ENCODE assay signal across 8 cellular contexts in the genomic region with DNA sequence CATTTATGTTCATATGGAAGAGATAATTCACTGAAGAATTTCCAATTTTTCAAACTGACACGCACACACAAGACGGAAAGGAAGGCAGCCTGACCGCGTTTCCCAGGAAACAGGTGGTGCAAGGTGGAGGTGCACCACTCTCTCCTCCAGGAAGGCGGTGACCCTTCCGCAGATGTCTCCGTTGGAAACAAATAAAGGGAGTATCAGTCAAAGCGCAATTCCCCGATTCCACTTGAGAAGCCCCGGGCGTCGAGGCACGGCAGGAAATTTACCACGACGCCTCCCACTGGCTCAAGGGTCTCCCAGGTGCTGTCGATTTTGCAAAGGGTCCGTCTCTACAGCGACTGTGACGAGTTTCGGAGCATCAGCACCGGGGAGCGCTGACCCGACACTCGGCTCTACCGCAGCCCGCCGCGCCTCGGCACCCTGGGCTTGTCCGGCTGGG. TPM values are rescaled to one million over a fixed set of nuclear protein-coding genes. Genes with fewer than 3 reads are reported as not detected.
DNase-seq lines count a peak whose midpoint lies in the region; ATAC-seq, FAIRE-seq and TF ChIP-seq lines count a peak whose summit lies in the region.

No MANE protein-coding gene starts in this region.

- H3K27ac ChIP-seq in adrenal gland (peak overlapping the region in 2 of 5 donors; percentile 91 to 92), layer of hippocampus (ENCODE audit: low read depth, low read length) (peak overlapping the region; percentile 64), tibial artery (peak overlapping the region; percentile 76 to 79)

- 1 to 2% (median 1%) methylated on average over 9 to 30 of the region's 30 CpGs for WGBS in adrenal gland, 4 donors

- H3K36me3 ChIP-seq in adrenal gland (replicated peaks in 1 of 2), result no peaks in the 10 kb centered on the region
- no peaks in the 10 kb centered on the region for H3K36me3 ChIP-seq in tibial artery

- H3K4me3 ChIP-seq in adrenal gland, result peak overlapping the region in 3 of 4 donors; percentile 63 to 73 (median 64)
- peak overlapping the region; percentile 67 to 76 for H3K4me3 ChIP-seq in tibial artery

- peak overlapping the region in 2 of 7 donors; percentile 30 to 74 for H3K27ac Mint-ChIP-seq in CD14-positive monocyte
- H3K27ac Mint-ChIP-seq in HFFc6, result no peak overlapping the region

- H3K36me3 Mint-ChIP-seq in CD14-positive monocyte, result peaks cover 6 to 13% of the 10 kb centered on the region in 2 donors
- peaks cover 22% of the 10 kb centered on the region for H3K36me3 Mint-ChIP-seq in HFFc6 (ENCODE audit: low read depth)

- DNase-seq in CD14-positive monocyte (ENCODE audit: low spot score) (no peak), HFFc6 (no peak), adrenal gland (peak in 1 of 7 donors; percentile 54), tibial artery (no peak), H54 (ENCODE audit: insufficient read length, low spot score) (no peak), HCEC 1CT (no peak)

- TF ChIP-seq POLR2A in adrenal gland (IDR thresholded peaks at IDR 0.05), result no peak
- TF ChIP-seq POLR2A in H54 (IDR thresholded peaks at IDR 0.05; ENCODE audit: low read depth, low read length), result no peak

- H3K27me3 Mint-ChIP-seq in CD14-positive monocyte (ENCODE audit: low read depth in 3 of 3) (peaks cover 20 to 30% (median 24%) of the 10 kb centered on the region in 3 donors), HFFc6 (ENCODE audit: insufficient read depth) (peaks cover 21% of the 10 kb centered on the region)

- H3K4me1 Mint-ChIP-seq in CD14-positive monocyte (peaks cover 22% of the 10 kb centered on the region), HFFc6 (ENCODE audit: low read depth) (peaks cover 27% of the 10 kb centered on the region)

- no peak for ATAC-seq in HG03097 (IDR thresholded peaks at IDR 0.05; ENCODE audit: low FRiP score, unreplicated experiment)

- peaks cover 4 to 19% (median 10%) of the 10 kb centered on the region in 7 donors for H3K9me3 Mint-ChIP-seq in CD14-positive monocyte
- H3K9me3 Mint-ChIP-seq in HFFc6, result no peaks in the 10 kb centered on the region

- no peaks in the 10 kb centered on the region for H3K27me3 ChIP-seq in adrenal gland
- no peaks in the 10 kb centered on the region for H3K27me3 ChIP-seq in layer of hippocampus (ENCODE audit: control insufficient read depth, insufficient read depth, low read length)
- no peaks in the 10 kb centered on the region for H3K27me3 ChIP-seq in tibial artery

- H3K4me1 ChIP-seq in adrenal gland (replicated peaks in 1 of 2), result peaks cover 7 to 11% of the 10 kb centered on the region in 2 donors
- peaks cover 0 to 20% (median 9%) of the 10 kb centered on the region in 4 donors for H3K4me1 ChIP-seq in tibial artery

- no peak for TF ChIP-seq CTCF in CD14-positive monocyte (IDR thresholded peaks at IDR 0.05)
- TF ChIP-seq CTCF in HFFc6 (IDR thresholded peaks at IDR 0.05), result no peak
- TF ChIP-seq CTCF in adrenal gland (IDR thresholded peaks at IDR 0.05), result no peak
- TF ChIP-seq CTCF in tibial artery (IDR thresholded peaks at IDR 0.05), result no peak

- H3K4me3 Mint-ChIP-seq in CD14-positive monocyte, result peak overlapping the region; percentile 92 to 95
- H3K4me3 Mint-ChIP-seq in HFFc6, result peak overlapping the region; percentile 85

- intact Hi-C loops in CD14-positive monocyte (cut with micrococcal nuclease) (loop anchor here (5.0 to 10.0 kb wide), 2 partner anchors 727 to 826 kb away; partner anchors contain the start of genes PPM1K (in 1 of the 2) and SNCA (in 1 of the 2)), adrenal gland (cut with DNase I) (no loop called here), tibial artery (cut with DNase I; ENCODE audit: low total_unique reads) (loop anchor here (5.0 kb wide), 2 partner anchors 288 to 653 kb away; partner anchors contain the start of gene HERC5)

- H3K9me3 ChIP-seq in adrenal gland (replicated peaks in 1 of 3), result no peaks in the 10 kb centered on the region
- no peaks in the 10 kb centered on the region for H3K9me3 ChIP-seq in tibial artery

- FAIRE-seq in H54 (lab: Jason Lieb, UNC), result no peak

RNA-seq across cellular contexts. Expression of gene TIGD2, which starts 0.8 kb away (rescaled TPM):
- polyA plus RNA-seq in CD14-positive monocyte, result 1 to 10 TPM; 2.1 to 2.4 TPM
- total RNA-seq in HFFc6 (2021; fragmentation: NEBNext Ultra II Directional; extraction: Animal tissue kit (Norgen Biotek cat#: 25700)), result 10 to 100 TPM in 4 of 6 experiments, 1 to 10 TPM in 2; 8.7 to 12.1 (median 10.5) TPM
- 1 to 10 TPM; 2.1 to 6.6 (median 4.2) TPM for total RNA-seq in adrenal gland
- 1 to 10 TPM; 1.4 to 5.4 (median 2.5) TPM for polyA plus RNA-seq in adrenal gland

RNA-seq across cellular contexts. Expression of gene FAM13A, which starts 53.6 kb away (rescaled TPM):
- polyA plus RNA-seq in CD14-positive monocyte (1 to 10 TPM; 5.3 to 6.5 TPM), adrenal gland (10 to 100 TPM; 10.1 to 21.1 (median 13.6) TPM)
- 10 to 100 TPM in 2 of 6 experiments, 1 to 10 TPM in 4; 8.0 to 11.2 (median 9.7) TPM for total RNA-seq in HFFc6 (2021; fragmentation: NEBNext Ultra II Directional; extraction: Animal tissue kit (Norgen Biotek cat#: 25700))
- 10 to 100 TPM; 27.1 to 61.6 (median 33.1) TPM for total RNA-seq in adrenal gland

Comparison
In these comparisons a context has a peak if more than half of its experiments do, and no peak if none do; other contexts are left out.
1. intact Hi-C loops: an anchor here in CD14-positive monocyte (5.0 to 10.0 kb wide) and tibial artery (5.0 kb wide); none called in adrenal gland.